8 cellular contexts compared by ENCODE assay signal in the genomic region with DNA sequence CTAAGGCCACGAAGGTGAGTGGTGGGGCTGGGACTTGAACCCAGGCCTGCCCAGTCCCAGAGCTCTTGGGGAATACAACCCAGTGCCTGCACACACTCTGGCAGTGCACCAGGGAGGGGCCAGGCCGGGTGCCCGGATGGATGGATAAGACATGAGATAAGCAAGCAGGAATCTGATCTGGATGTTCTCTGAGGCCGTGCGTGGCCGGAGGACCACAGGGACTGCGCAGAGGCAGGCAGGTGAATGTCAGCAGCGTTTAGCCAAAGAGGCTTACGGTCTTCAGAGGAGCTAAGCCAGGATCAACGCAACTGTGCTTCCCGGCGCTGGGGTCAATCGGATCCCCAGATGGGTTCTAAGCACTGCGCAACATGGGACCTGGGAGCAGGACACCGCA. TPM values are rescaled to one million over a fixed set of nuclear protein-coding genes. Genes with fewer than 3 reads are reported as not detected.
A peak's percentile ranks its signal among the peaks of the same experiment; 100 is the strongest.
DNase-seq lines count a peak whose midpoint lies in the region; ATAC-seq and TF ChIP-seq lines count a peak whose summit lies in the region.

No MANE protein-coding gene starts in this region.

- no peak overlapping the region for H2BK20ac ChIP-seq in IMR-90 (ENCODE audit: low read depth, low read length)

- H3K4me1 Mint-ChIP-seq in memory B cell: peaks cover 34% of the 10 kb centered on the region

- H2AK9ac ChIP-seq in IMR-90 (replicated peaks; ENCODE audit: low read depth, low read length, poor library complexity): peak overlapping the region; percentile 100

- H3K4me3 ChIP-seq in AG09309 (ENCODE audit: control insufficient read depth, low read depth, low read length): peak overlapping the region; percentile 58
- H3K4me3 ChIP-seq in IMR-90 (ENCODE audit: insufficient read depth, low read depth, low read length): peak overlapping the region; percentile 89
- H3K4me3 ChIP-seq in brain microvascular endothelial cell (ENCODE audit: low read depth, low read length): peak overlapping the region; percentile 77

- H3K18ac ChIP-seq in IMR-90 (ENCODE audit: low read depth, low read length): no peak overlapping the region

- H2AFZ ChIP-seq in IMR-90 (replicated peaks; ENCODE audit: low read length, poor library complexity): peak overlapping the region; percentile 94

- peaks cover 58% of the 10 kb centered on the region for H4K20me1 ChIP-seq in IMR-90 (ENCODE audit: insufficient read depth, low read length)

- H3K23ac ChIP-seq in IMR-90 (ENCODE audit: low read depth, low read length): no peak overlapping the region

- peak overlapping the region; percentile 88 for H3K4me2 ChIP-seq in IMR-90 (ENCODE audit: low read depth, low read length)

- peaks cover 15% of the 10 kb centered on the region for H3K4me1 ChIP-seq in IMR-90 (ENCODE audit: control insufficient read depth, insufficient read depth, low read length)

- peak overlapping the region; percentile 92 for H2BK5ac ChIP-seq in IMR-90 (ENCODE audit: low read depth, low read length, poor library complexity, severe bottlenecking)

- dilution Hi-C loops in IMR-90 (cut with HindIII; ENCODE audit: low sequenced_read_pairs, unreplicated experiment): no loop called here

- H3K9me3 Mint-ChIP-seq in memory B cell: no peaks in the 10 kb centered on the region

- H3K27me3 Mint-ChIP-seq in memory B cell: no peaks in the 10 kb centered on the region

- peak overlapping the region; percentile 91; the same call in 1 of the 2 replicates for H4K91ac ChIP-seq in IMR-90 (ENCODE audit: insufficient read depth, low read depth, low read length)

- H3K4ac ChIP-seq in IMR-90 (ENCODE audit: low read depth, low read length): peak overlapping the region; percentile 86

- peak overlapping the region; percentile 97 for H3K4me3 Mint-ChIP-seq in memory B cell

- TF ChIP-seq CTCF in AG09309 (IDR thresholded peaks at IDR 0.05; ENCODE audit: control insufficient read depth, insufficient read depth, low read depth, low read length, missing control alignments) (no peak), IMR-90 (conservative IDR thresholded peaks at IDR 0.05; ENCODE audit: low read depth, low read length) (no peak), brain microvascular endothelial cell (IDR thresholded peaks at IDR 0.05; ENCODE audit: low read depth, low read length, missing control alignments) (no peak)

- H3K36me3 Mint-ChIP-seq in memory B cell: no peaks in the 10 kb centered on the region

- H4K5ac ChIP-seq in IMR-90 (ENCODE audit: low read depth, low read length): no peak overlapping the region; the same call in 1 of the 2 replicates

- peak overlapping the region; percentile 99 for H3K27ac Mint-ChIP-seq in memory B cell

- H3K56ac ChIP-seq in IMR-90 (ENCODE audit: extremely low read depth, insufficient read depth, low read length): peak overlapping the region; percentile 80

- no peaks in the 10 kb centered on the region for H3K9me3 ChIP-seq in IMR-90 (ENCODE audit: control insufficient read depth, insufficient read depth, low read length)

- H2BK120ac ChIP-seq in IMR-90 (ENCODE audit: low read depth, low read length): peak overlapping the region; percentile 5; the same call in 1 of the 2 replicates

- H3K36me3 ChIP-seq in IMR-90 (ENCODE audit: control insufficient read depth, insufficient read depth, low read length) (peaks cover 9% of the 10 kb centered on the region; the same call in 1 of the 2 replicates), brain microvascular endothelial cell (replicated peaks) (peaks cover 3% of the 10 kb centered on the region)

- H3K9me1 ChIP-seq in IMR-90 (ENCODE audit: insufficient read depth, low read length): peaks cover 17% of the 10 kb centered on the region

- H4K8ac ChIP-seq in IMR-90 (ENCODE audit: low read depth in 2 of 2, low read length in 2 of 2): peak overlapping the region; percentile 82 to 94

- DNase-seq in AG09309 (ENCODE audit: low read depth): no peak
- peak; percentile 44 for DNase-seq in IMR-90
- peak; percentile 70 for DNase-seq in brain microvascular endothelial cell
- no peak for DNase-seq in memory B cell (ENCODE audit: low spot score in 2 of 2)

- H3K27me3 ChIP-seq in IMR-90 (ENCODE audit: control insufficient read depth, insufficient read depth, low read length): no peaks in the 10 kb centered on the region
- no peaks in the 10 kb centered on the region for H3K27me3 ChIP-seq in brain microvascular endothelial cell (replicated peaks)

- TF ChIP-seq RAD21 in IMR-90 (IDR thresholded peaks at IDR 0.05; ENCODE audit: low read length): no peak

- 48% methylated on average over 12 of the region's 15 CpGs; no CpG with 5 or more reads in 1 of the 2 experiments for WGBS in IMR-90 (ENCODE audit: extremely low coverage in 2 of 2, insufficient read length in 1 of 2), 2 experiments

- CTCF ChIA-PET in IMR-90 (lab: Yijun Ruan, JAX): interaction anchor here (0.7 kb wide), 1 partner anchor 8 kb away, joined by 3 read pairs; no protein-coding TSS in a partner anchor

- no peak for TF ChIP-seq POLR2A in IMR-90 (IDR thresholded peaks at IDR 0.05; ENCODE audit: low read depth, low read length)

- peaks cover 0 to 34% of the 10 kb centered on the region in 2 experiments; a peak in 2 of 4 replicates for H3K79me1 ChIP-seq in IMR-90 (ENCODE audit: low read depth in 1 of 2, low read length in 2 of 2)

- peak overlapping the region; percentile 96 for H2AK5ac ChIP-seq in IMR-90 (ENCODE audit: low read depth, low read length)

- TSS peak; percentile 26 for BruUV-seq in IMR-90 (replicated peaks; lab: Mats Ljungman, UMichigan)

- in situ Hi-C loops in IMR-90 (cut with MboI; ENCODE audit: low sequenced_read_pairs) (no loop called here), brain microvascular endothelial cell (cut with HindIII; ENCODE audit: low pct_ligation_motif_present, low sequenced_read_pairs) (no loop called here)

- intact Hi-C loops in IMR-90 (cut with micrococcal nuclease): no loop called here

- peak overlapping the region; percentile 99 for H3K27ac ChIP-seq in IMR-90 (ENCODE audit: insufficient read depth, low read length)
- peak overlapping the region; percentile 86 for H3K27ac ChIP-seq in brain microvascular endothelial cell

- POLR2A ChIA-PET in IMR-90 (lab: Charles Lee; ENCODE audit: unreplicated experiment): interaction anchor here (0.8 kb wide), 1 partner anchor 34 kb away, joined by 4 read pairs; no protein-coding TSS in a partner anchor

- peak overlapping the region; percentile 97 for H3K9ac ChIP-seq in IMR-90 (ENCODE audit: low read depth, low read length)

- no peak overlapping the region for H2BK15ac ChIP-seq in IMR-90 (ENCODE audit: low read depth, low read length)

- ATAC-seq in IMR-90 (ENCODE audit: low read depth) (no peak), memory B cell (ENCODE audit: low read depth) (no peak), HG02885 (IDR thresholded peaks at IDR 0.05; ENCODE audit: poor library complexity, unreplicated experiment) (no peak), GM21381 (IDR thresholded peaks at IDR 0.05; ENCODE audit: unreplicated experiment) (no peak), HG03571 (IDR thresholded peaks at IDR 0.05; ENCODE audit: unreplicated experiment) (no peak), HG02852 (IDR thresholded peaks at IDR 0.05; ENCODE audit: unreplicated experiment) (no peak)

- H3K14ac ChIP-seq in IMR-90 (replicated peaks; ENCODE audit: low read depth, low read length): no peak overlapping the region; the same call in 1 of the 2 replicates

TF ChIP-seq in IMR-90, 13 proteins besides CTCF, POLR2A, EP300 and RAD21:
- TF ChIP-seq SMC3 (IDR thresholded peaks at IDR 0.05; ENCODE audit: low read depth, low read length): no peak
- TF ChIP-seq CEBPB (IDR thresholded peaks at IDR 0.05; ENCODE audit: low read depth, low read length): no peak
- TF ChIP-seq NFE2L2 (IDR thresholded peaks at IDR 0.05; ENCODE audit: low read depth, low read length): no peak
- no peak for TF ChIP-seq MXI1 (IDR thresholded peaks at IDR 0.05; ENCODE audit: borderline replicate concordance, low read depth, low read length)
- no peak for TF ChIP-seq MAFK (IDR thresholded peaks at IDR 0.05; ENCODE audit: low read depth, low read length)
- TF ChIP-seq MAZ (IDR thresholded peaks at IDR 0.05; ENCODE audit: borderline replicate concordance, low read depth, low read length): peak; percentile 12; the same call in 1 of the 2 replicates
- TF ChIP-seq RFX5 (IDR thresholded peaks at IDR 0.05; ENCODE audit: low read depth, low read length): no peak

RNA-seq across cellular contexts. Expression of a gene that starts 1.5 kb away (rescaled TPM):
- 4.8 and 5.6 TPM in 2 replicates for total RNA-seq in IMR-90 (2012; rRNA removed)
- 11.2 and 17.7 TPM in 2 replicates for polyA plus RNA-seq in IMR-90 (2012; rRNA removed)
- polyA plus RNA-seq in IMR-90 (2012; cell fraction: cytosol; rRNA removed): 5.0 and 14.2 TPM in 2 replicates
- polyA plus RNA-seq in IMR-90 (2012; cell fraction: nucleus; rRNA removed; ENCODE audit: low replicate concordance): 13.5 and 27.0 TPM in 2 replicates

RNA-seq across cellular contexts. Expression of a gene that starts 21.5 kb away (rescaled TPM):
- total RNA-seq in IMR-90 (2012; rRNA removed): 2.5 and 3.3 TPM in 2 replicates
- 20.3 and 25.2 TPM in 2 replicates for polyA plus RNA-seq in IMR-90 (2012; rRNA removed)
- polyA plus RNA-seq in IMR-90 (2012; cell fraction: cytosol; rRNA removed): 18.7 and 34.1 TPM in 2 replicates
- 60.8 and 109 TPM in 2 replicates for polyA plus RNA-seq in IMR-90 (2012; cell fraction: nucleus; rRNA removed; ENCODE audit: low replicate concordance)

RNA-seq across cellular contexts. Expression of a gene that starts 56.2 kb away (rescaled TPM):
- not detected in 2 replicates for total RNA-seq in IMR-90 (2012; rRNA removed)
- polyA plus RNA-seq in IMR-90 (2012; rRNA removed): not detected in 2 replicates
- polyA plus RNA-seq in IMR-90 (2012; cell fraction: cytosol; rRNA removed): not detected in 2 replicates
- not detected in 2 replicates for polyA plus RNA-seq in IMR-90 (2012; cell fraction: nucleus; rRNA removed; ENCODE audit: low replicate concordance)

Comparison
In these comparisons a context has a peak if more than half of its experiments do, and no peak if none do; other contexts are left out.
1. DNase-seq: peak in IMR-90 (single experiment) and brain microvascular endothelial cell (single experiment); none in AG09309 (single experiment) and memory B cell (0 of 2).
2. Peak in every context shown above with its lines, with median percentiles within 50 percentile points of each other: H3K4me3 ChIP-seq.